Comparison of ENCODE assay signal across 1 cellular context in genomic region chr10:21366108-21366507, GRCh38.
TF ChIP-seq lines count a peak whose summit lies in the region.

No MANE protein-coding gene starts in this region.

TF ChIP-seq in HEK293, 187 proteins besides CTCF, POLR2A, EP300 and RAD21 (continued from another document):
- TF ChIP-seq PRDM10 (tag by site-specific recombination; IDR thresholded peaks at IDR 0.05) = peak; percentile 73
- TF ChIP-seq ZNF629 (tag by site-specific recombination; IDR thresholded peaks at IDR 0.05) = peak; percentile 74
